ENCODE assay signal across 22 cellular contexts in the genomic region with DNA sequence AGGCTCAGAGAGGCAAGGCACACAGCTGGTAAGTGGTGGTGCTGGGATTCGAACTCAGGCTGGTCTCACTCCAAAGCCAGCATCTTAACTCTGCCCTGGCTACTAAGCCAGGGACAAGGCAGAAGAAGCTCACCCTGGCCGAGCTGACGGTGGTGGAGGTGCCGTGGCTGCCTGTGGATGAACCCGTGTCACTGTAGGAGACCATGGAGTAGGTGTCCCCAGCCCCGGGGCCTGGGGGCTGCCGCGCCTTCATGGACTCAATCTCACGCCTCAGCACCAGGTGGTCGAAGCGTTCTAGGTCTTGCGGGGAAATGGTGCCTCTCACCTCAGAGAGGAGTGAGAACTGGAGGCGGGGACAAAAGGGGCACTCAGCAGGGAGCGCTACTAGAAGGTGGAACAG. TPM values are rescaled to one million over a fixed set of nuclear protein-coding genes. Genes with fewer than 3 reads are reported as not detected.
DNase-seq lines count a peak whose midpoint lies in the region; ATAC-seq, FAIRE-seq and TF ChIP-seq lines count a peak whose summit lies in the region.
"Had no signal": no experiment of that assay in that cellular context is flagged by ENCODE, and none has a peak within 500 bp of the region (broad histone marks: within the 10 kb centered on the region; RNA-seq: fewer than 3 reads in every experiment).

No MANE protein-coding gene starts in this region.

- no TSS peak for BruUV-seq in HepG2 (replicated peaks; lab: Mats Ljungman, UMichigan)

- POLR2A ChIA-PET in HepG2 (lab: Yijun Ruan, JAX) = no interaction called here

- H2AFZ ChIP-seq in mesenchymal stem cell (ENCODE audit: low read depth, low read length) (no peak overlapping the region), HepG2 (ENCODE audit: low read length) (no peak overlapping the region)
- H2AFZ ChIP-seq: GM23248 had no signal

- H3K4me2 ChIP-seq in mesenchymal stem cell (ENCODE audit: low read length, poor library complexity, severe bottlenecking) (no peak overlapping the region), HepG2 (ENCODE audit: low read depth, low read length) (no peak overlapping the region)
- H3K4me2 ChIP-seq: A549 had no signal

- TF ChIP-seq EP300 in HepG2 (IDR thresholded peaks at IDR 0.05; ENCODE audit: low read depth in 2 of 2, low read length in 2 of 2) (no peak), HepG2 (CRISPR knock-in tag; IDR thresholded peaks at IDR 0.05; ENCODE audit: borderline replicate concordance) (no peak)

- H4K91ac ChIP-seq in mesenchymal stem cell (ENCODE audit: low read length) = no peak overlapping the region

- TF ChIP-seq RAD21 in HepG2 (CRISPR knock-in tag; IDR thresholded peaks at IDR 0.05) = no peak

- ATAC-seq in upper lobe of right lung = no peak
- no peak for ATAC-seq in GM21576 (IDR thresholded peaks at IDR 0.05; ENCODE audit: unreplicated experiment)
- ATAC-seq in HepG2 = no peak
- ATAC-seq: A549 had no signal

- H2BK120ac ChIP-seq in mesenchymal stem cell (ENCODE audit: low read depth, low read length) = no peak overlapping the region

- H2BK5ac ChIP-seq in mesenchymal stem cell (ENCODE audit: low read depth, low read length, poor library complexity, severe bottlenecking) = no peak overlapping the region

- no peak overlapping the region for H3K23ac ChIP-seq in mesenchymal stem cell (ENCODE audit: low read length in 2 of 2)

- WGBS in mesenchymal stem cell = 89% methylated on average over 14 of the region's 14 CpGs
- 96% methylated on average over 6 of the region's 14 CpGs for whole genome bisulfite sequencing in HepG2 (ENCODE audit: low lambda C conversion rate)

- no peak overlapping the region for H3K18ac ChIP-seq in mesenchymal stem cell (ENCODE audit: low read depth in 1 of 2, low read length in 2 of 2)

- peak overlapping the region; percentile 33 for H2BK15ac ChIP-seq in mesenchymal stem cell (ENCODE audit: low read depth, poor library complexity, severe bottlenecking)

- TF ChIP-seq CTCF in Peyer's patch (IDR thresholded peaks at IDR 0.05) = no peak
- no peak for TF ChIP-seq CTCF in upper lobe of right lung (IDR thresholded peaks at IDR 0.05)
- TF ChIP-seq CTCF in HepG2 (CRISPR knock-in tag; IDR thresholded peaks at IDR 0.05) = no peak

- H4K20me1 ChIP-seq in HepG2 (ENCODE audit: insufficient read depth, low read length) = no peaks in the 10 kb centered on the region

- no peak overlapping the region for H3K4me3 ChIP-seq in Peyer's patch
- no peak overlapping the region for H3K4me3 ChIP-seq in mesenchymal stem cell (ENCODE audit: insufficient read depth in 1 of 2, low read depth in 1 of 2, low read length in 2 of 2)
- H3K4me3 ChIP-seq in upper lobe of right lung = no peak overlapping the region
- no peak overlapping the region for H3K4me3 ChIP-seq in HepG2 (replicated peaks in 1 of 3; ENCODE audit: insufficient read depth in 1 of 3, low read depth in 2 of 3, low read length in 3 of 3)
- H3K4me3 ChIP-seq: A549, GM23248 had no signal

- no peak overlapping the region for H4K8ac ChIP-seq in mesenchymal stem cell (ENCODE audit: low read length)

- no peak overlapping the region for H3K27ac ChIP-seq in Peyer's patch
- H3K27ac ChIP-seq in mesenchymal stem cell (ENCODE audit: low read length, poor library complexity, severe bottlenecking) = no peak overlapping the region
- H3K27ac ChIP-seq in upper lobe of right lung = no peak overlapping the region
- H3K27ac ChIP-seq in HepG2 (ENCODE audit: extremely low read length, insufficient read depth, low read length) = no peak overlapping the region
- H3K27ac ChIP-seq: 22Rv1, A549, C4-2B, GM23248, HL-60 had no signal

- FAIRE-seq in HepG2 (lab: Jason Lieb, UNC) = no peak
- FAIRE-seq: A549, D721Med, G401.6, GM12891, GM19239, H54 had no signal

- no peaks in the 10 kb centered on the region for H3K79me2 ChIP-seq in HepG2 (ENCODE audit: insufficient read depth, low read length)

- no peak overlapping the region for H2BK12ac ChIP-seq in mesenchymal stem cell (ENCODE audit: low read length in 2 of 2)

- H3K4me1 ChIP-seq in Peyer's patch (no peaks in the 10 kb centered on the region), mesenchymal stem cell (ENCODE audit: control insufficient read depth, insufficient read depth, low read depth, low read length) (no peaks in the 10 kb centered on the region), upper lobe of right lung (no peaks in the 10 kb centered on the region), HepG2 (ENCODE audit: insufficient read depth, low read length) (no peaks in the 10 kb centered on the region)
- H3K4me1 ChIP-seq: A549, Caco-2 had no signal

- H3K79me1 ChIP-seq in mesenchymal stem cell (replicated peaks; ENCODE audit: low read length, poor library complexity, severe bottlenecking) = no peaks in the 10 kb centered on the region

- CTCF ChIA-PET in HepG2 (lab: Yijun Ruan, JAX; ENCODE audit: low intra/inter-chr PET ratio, low total read pairs) = no interaction called here

- H3K9me3 ChIP-seq in Peyer's patch (no peaks in the 10 kb centered on the region), mesenchymal stem cell (ENCODE audit: control insufficient read depth, low read length) (no peaks in the 10 kb centered on the region), upper lobe of right lung (no peaks in the 10 kb centered on the region), HepG2 (ENCODE audit: low read length) (no peaks in the 10 kb centered on the region)
- H3K9me3 ChIP-seq: A549, Caco-2 had no signal

- intact Hi-C loops in upper lobe of right lung (cut with DNase I) (no loop called here), HepG2 (cut with micrococcal nuclease; ENCODE audit: unreplicated experiment) (no loop called here)

- TF ChIP-seq POLR2A in Peyer's patch (IDR thresholded peaks at IDR 0.05) = no peak
- no peak for TF ChIP-seq POLR2A in HepG2 (IDR thresholded peaks at IDR 0.05; ENCODE audit: insufficient read depth in 1 of 2, low read depth in 2 of 2, low read length in 2 of 2)

- in situ Hi-C loops in HepG2 (cut with HindIII; ENCODE audit: extremely low pct_ligation_motif_present, low pct_unique_long_range_greater_than_20kb) = loop anchor here (25.0 kb wide), 1 partner anchor 489 kb away; no protein-coding TSS in a partner anchor

- H3K27me3 ChIP-seq in Peyer's patch (no peaks in the 10 kb centered on the region), mesenchymal stem cell (ENCODE audit: control insufficient read depth in 1 of 2, insufficient read depth in 1 of 2, low read length in 2 of 2) (peaks cover 0 to 56% of the 10 kb centered on the region in 2 experiments), upper lobe of right lung (no peaks in the 10 kb centered on the region), HepG2 (ENCODE audit: control insufficient read depth in 1 of 2, insufficient read depth in 2 of 2, low read length in 2 of 2) (no peaks in the 10 kb centered on the region)

- H3K9ac ChIP-seq in mesenchymal stem cell (ENCODE audit: low read length) (no peak overlapping the region), HepG2 (ENCODE audit: insufficient read depth, low read depth, low read length) (no peak overlapping the region)
- H3K9ac ChIP-seq: GM23248 had no signal

- peak overlapping the region in 1 of 2 experiments; percentile 71 for H3K14ac ChIP-seq in mesenchymal stem cell (ENCODE audit: low read length in 2 of 2)

- H3K4ac ChIP-seq in mesenchymal stem cell (ENCODE audit: low read depth in 1 of 2, low read length in 2 of 2) = no peak overlapping the region

- H3K36me3 ChIP-seq in Peyer's patch (no peaks in the 10 kb centered on the region), mesenchymal stem cell (ENCODE audit: control insufficient read depth in 1 of 2, insufficient read depth in 2 of 2, low read depth in 1 of 2, low read length in 2 of 2) (peaks cover 0 to 21% of the 10 kb centered on the region in 2 experiments), upper lobe of right lung (no peaks in the 10 kb centered on the region), HepG2 (replicated peaks in 1 of 2; ENCODE audit: control insufficient read depth in 1 of 2, insufficient read depth in 2 of 2, low read length in 2 of 2) (no peaks in the 10 kb centered on the region)

- peak; percentile 14 for DNase-seq in activated CD4-positive, CD25-positive, alpha-beta regulatory T cell treated with anti-CD3 and anti-CD28 coated beads, Interleukin-2, amount 50 U/mL, for 72 hours
- no peak for DNase-seq in activated CD4-positive, CD25-positive, alpha-beta regulatory T cell (lab: John Stamatoyannopoulos, UW)
- DNase-seq in Peyer's patch (peak in 2 of 3 donors; percentile 28 to 34), mesenchymal stem cell (no peak), upper lobe of right lung (peak; percentile 59), HepG2 (ENCODE audit: low spot score) (no peak)
- DNase-seq: AML-193; CD4-positive, alpha-beta T cell; GM23248; HCEC 1CT; IMR-90 had no signal

- H2AK5ac ChIP-seq in mesenchymal stem cell (ENCODE audit: low read length, severe bottlenecking) = no peak overlapping the region

TF ChIP-seq in HepG2, 621 proteins besides CTCF, POLR2A, EP300 and RAD21:
- TF ChIP-seq SIN3A (IDR thresholded peaks at IDR 0.05; ENCODE audit: borderline replicate concordance, low read depth, low read length) = no peak

RNA-seq across cellular contexts. Expression of gene AKNA, which starts 35.4 kb away (rescaled TPM):
- total RNA-seq in Peyer's patch (100 to 1,000 TPM in 1 of 4 donors, 10 to 100 TPM in 3; 41.7 to 174 (median 75.0) TPM), upper lobe of right lung (54.7 TPM), HepG2 (2016; rRNA removed; fragmentation: Illumina TruSeq; extraction: Trizol) (2.5 and 3.1 TPM in 2 replicates)
- polyA plus RNA-seq in mesenchymal stem cell (2013, experiment 1 of 2) = 18.5 TPM
- 17.8 TPM for polyA plus RNA-seq in mesenchymal stem cell (2013, experiment 2 of 2)
- total RNA-seq in HepG2 (2016; cell fraction: cytosol; rRNA removed; fragmentation: Illumina TruSeq; extraction: Trizol; ENCODE audit: low read depth) = 0.44 and 0.81 TPM in 2 replicates
- total RNA-seq in HepG2 (2016; cell fraction: insoluble cytoplasmic fraction; rRNA removed; fragmentation: Illumina TruSeq; extraction: Trizol) = 2.1 and 3.1 TPM in 2 replicates
- total RNA-seq in HepG2 (2016; cell fraction: membrane; rRNA removed; fragmentation: Illumina TruSeq; extraction: Trizol) = 1.4 and 1.9 TPM in 2 replicates
- total RNA-seq in HepG2 (2016; cell fraction: nucleus; rRNA removed; fragmentation: Illumina TruSeq; extraction: Trizol) = 2.4 and 2.8 TPM in 2 replicates
- 3.0 and 4.8 TPM in 2 replicates for polyA plus RNA-seq in HepG2 (2011; rRNA removed)
- polyA plus RNA-seq in HepG2 (2011; cell fraction: cytosol; rRNA removed) = 2.1 and 2.5 TPM in 2 replicates
- 15.0 and 15.5 TPM in 2 replicates for polyA plus RNA-seq in HepG2 (2011; cell fraction: nucleus; rRNA removed)
- polyA plus RNA-seq in HepG2 (2012) = 4.7 and 7.6 TPM in 2 replicates
- polyA plus RNA-seq in HepG2 (2016; cell fraction: cytosol; fragmentation: Illumina TruSeq; extraction: Trizol; ENCODE audit: low read depth) = 0.41 and 0.43 TPM in 2 replicates
- 2.0 and 3.7 TPM in 2 replicates for polyA plus RNA-seq in HepG2 (2016; cell fraction: insoluble cytoplasmic fraction; fragmentation: Illumina TruSeq; extraction: Trizol; ENCODE audit: low read depth)
- 1.1 and 1.4 TPM in 2 replicates for polyA plus RNA-seq in HepG2 (2016; cell fraction: membrane; fragmentation: Illumina TruSeq; extraction: Trizol; ENCODE audit: low read depth)
- 6.0 and 6.2 TPM in 2 replicates for polyA plus RNA-seq in HepG2 (2016; cell fraction: nucleus; fragmentation: Illumina TruSeq; extraction: Trizol; ENCODE audit: insufficient read depth, low read depth)
- polyA minus RNA-seq in HepG2 (2011; rRNA and poly(A)+ RNA removed; ENCODE audit: low replicate concordance) = 7.8 and 7.9 TPM in 2 replicates
- polyA minus RNA-seq in HepG2 (2011; cell fraction: cytosol; rRNA and poly(A)+ RNA removed) = 3.5 and 3.7 TPM in 2 replicates
- 12.0 and 15.4 TPM in 2 replicates for polyA minus RNA-seq in HepG2 (2011; cell fraction: nucleus; rRNA and poly(A)+ RNA removed)

Comparison
In these comparisons a context has a peak if more than half of its experiments do, and no peak if none do; other contexts are left out.
1. DNase-seq: peak in activated CD4-positive, CD25-positive, alpha-beta regulatory T cell treated with anti-CD3 and anti-CD28 coated beads, Interleukin-2, amount 50 U/mL, for 72 hours (single experiment), Peyer's patch (2 of 3) and upper lobe of right lung (single experiment); none in activated CD4-positive, CD25-positive, alpha-beta regulatory T cell (0 of 4), mesenchymal stem cell (single experiment) and HepG2 (single experiment).
2. RNA of gene AKNA, which starts 35.4 kb away (total RNA-seq): 41.7 to 174 TPM in Peyer's patch and 54.7 TPM in upper lobe of right lung (single experiment); 0.44 to 3.1 TPM in HepG2; every median in the first group is over 10 times any median in the second.